In genomic region chr1:116262995-116263385, GRCh38 we compare ENCODE assay signal across 31 cellular contexts.
"Had no signal": no experiment of that assay in that cellular context is flagged by ENCODE, and none has a peak within 500 bp of the region (broad histone marks: within the 10 kb centered on the region; RNA-seq: fewer than 3 reads in every experiment).

No MANE protein-coding gene starts in this region.

- H3K36me3 ChIP-seq: gastroesophageal sphincter, left ventricle myocardium inferior, neutrophil, ovary, prostate gland, sigmoid colon had no signal

- H3K4me2 ChIP-seq: hepatocyte had no signal

- H3K79me2 ChIP-seq: hepatocyte had no signal

- H3K4me3 ChIP-seq: gastroesophageal sphincter, hepatocyte, left ventricle myocardium inferior, lung, mucosa of descending colon, ovary, prostate gland, sigmoid colon, testis had no signal

- H2AFZ ChIP-seq: hepatocyte had no signal

- DNase-seq: activated CD4-positive, alpha-beta T cell treated with anti-CD3 and anti-CD28 coated beads, Interleukin-2, amount 50 U/mL, for 1 hour; activated CD8-positive, alpha-beta T cell treated with anti-CD3 and anti-CD28 coated beads for 36 hours; activated naive CD8-positive, alpha-beta T cell treated with anti-CD3 and anti-CD28 coated beads, Interleukin-2, amount 50 U/mL, for 24 hours; activated T-cell treated with anti-CD3 and anti-CD28 coated beads, Interleukin-2, amount 50 U/mL, for 4 hours; amygdala; effector CD8-positive, alpha-beta T cell; erythroblast; islet precursor cell; left ventricle myocardium inferior; mucosa of descending colon; ovary; sigmoid colon; small intestine; stimulated activated CD4-positive, alpha-beta T cell treated with anti-CD3 and anti-CD28 coated beads, Interleukin-15, amount 100 ng/mL, for 24 hours; stimulated activated CD4-positive, alpha-beta T cell treated with anti-CD3 and anti-CD28 coated beads, Interleukin-2, amount 100 ng/mL, for 24 hours; stimulated activated naive CD4-positive, alpha-beta T cell; T-helper 9 cell; testis; trophoblast cell had no signal

- H3K9me3 Mint-ChIP-seq: activated CD8-positive, alpha-beta T cell treated with anti-CD3 and anti-CD28 coated beads for 36 hours; activated naive CD4-positive, alpha-beta T cell treated with anti-CD3 and anti-CD28 coated beads, Interleukin-2, amount 50 U/mL, for 24 hours; activated naive CD8-positive, alpha-beta T cell treated with anti-CD3 and anti-CD28 coated beads, Interleukin-2, amount 50 U/mL, for 24 hours; activated T-cell treated with anti-CD3 and anti-CD28 coated beads, Interleukin-2, amount 50 U/mL, for 4 hours; activated T-helper 2 cell treated with anti-CD3 and anti-CD28 coated beads, Interferon-gamma antibody, Interleukin-2, Interleukin-4, amounts not matched to agents 10 μg/mL and 5 μg/mL and 100 μg/mL, durations not matched to agents 14 hours and 24 hours and 36 hours; central memory CD8-positive, alpha-beta T cell; dendritic cell treated with granulocyte-macrophage colony-stimulating factor and Interleukin-4, amounts not matched to agents 40 ng/mL and 50 ng/mL, for 4 days; natural killer cell treated with Interleukin-12 subunit alpha and Interleukin-12 subunit beta and Interleukin-15 and Interleukin-18, amount 100 ng/mL, for 72 hours; T-helper 1 cell treated with Interleukin-12 subunit alpha and Interleukin-12 subunit beta and Interleukin-4 antibody, amounts not matched to agents 30 μg/mL and 1 μg/mL, for 36 hours; WTC11 had no signal

- H3K9me3 ChIP-seq: gastroesophageal sphincter, left ventricle myocardium inferior, mucosa of descending colon, neutrophil, ovary, prostate gland, sigmoid colon, testis had no signal

- H3K27me3 ChIP-seq: gastroesophageal sphincter, hepatocyte, neutrophil, ovary, sigmoid colon, testis had no signal

- H3K27ac Mint-ChIP-seq: activated CD8-positive, alpha-beta T cell treated with anti-CD3 and anti-CD28 coated beads for 36 hours; activated naive CD4-positive, alpha-beta T cell treated with anti-CD3 and anti-CD28 coated beads, Interleukin-2, amount 50 U/mL, for 24 hours; activated naive CD8-positive, alpha-beta T cell treated with anti-CD3 and anti-CD28 coated beads, Interleukin-2, amount 50 U/mL, for 24 hours; activated T-helper 2 cell treated with anti-CD3 and anti-CD28 coated beads, Interferon-gamma antibody, Interleukin-2, Interleukin-4, amounts not matched to agents 10 μg/mL and 5 μg/mL and 100 μg/mL, durations not matched to agents 14 hours and 24 hours and 36 hours; dendritic cell treated with granulocyte-macrophage colony-stimulating factor and Interleukin-4, amounts not matched to agents 40 ng/mL and 50 ng/mL, for 4 days; natural killer cell treated with Interleukin-12 subunit alpha and Interleukin-12 subunit beta and Interleukin-15 and Interleukin-18, amount 100 ng/mL, for 72 hours; T-helper 1 cell treated with Interleukin-12 subunit alpha and Interleukin-12 subunit beta and Interleukin-4 antibody, amounts not matched to agents 30 μg/mL and 1 μg/mL, for 36 hours; WTC11 had no signal

- H3K27ac ChIP-seq: gastroesophageal sphincter, hepatocyte, left ventricle myocardium inferior, neutrophil, ovary, prostate gland, sigmoid colon had no signal

- H3K4me1 ChIP-seq: gastroesophageal sphincter, left ventricle myocardium inferior, prostate gland, sigmoid colon, testis had no signal

- H3K36me3 Mint-ChIP-seq: activated naive CD4-positive, alpha-beta T cell treated with anti-CD3 and anti-CD28 coated beads, Interleukin-2, amount 50 U/mL, for 24 hours; natural killer cell treated with Interleukin-12 subunit alpha and Interleukin-12 subunit beta and Interleukin-15 and Interleukin-18, amount 100 ng/mL, for 72 hours; WTC11 had no signal

- H3K27me3 Mint-ChIP-seq: activated CD8-positive, alpha-beta T cell treated with anti-CD3 and anti-CD28 coated beads for 36 hours; activated naive CD4-positive, alpha-beta T cell treated with anti-CD3 and anti-CD28 coated beads, Interleukin-2, amount 50 U/mL, for 24 hours; activated naive CD8-positive, alpha-beta T cell treated with anti-CD3 and anti-CD28 coated beads, Interleukin-2, amount 50 U/mL, for 24 hours; central memory CD8-positive, alpha-beta T cell had no signal

- H3K4me3 Mint-ChIP-seq: activated CD8-positive, alpha-beta T cell treated with anti-CD3 and anti-CD28 coated beads for 36 hours; activated naive CD4-positive, alpha-beta T cell treated with anti-CD3 and anti-CD28 coated beads, Interleukin-2, amount 50 U/mL, for 24 hours; activated naive CD8-positive, alpha-beta T cell treated with anti-CD3 and anti-CD28 coated beads, Interleukin-2, amount 50 U/mL, for 24 hours; activated T-cell treated with anti-CD3 and anti-CD28 coated beads, Interleukin-2, amount 50 U/mL, for 4 hours; central memory CD8-positive, alpha-beta T cell; dendritic cell treated with granulocyte-macrophage colony-stimulating factor and Interleukin-4, amounts not matched to agents 40 ng/mL and 50 ng/mL, for 4 days; natural killer cell treated with Interleukin-12 subunit alpha and Interleukin-12 subunit beta and Interleukin-15 and Interleukin-18, amount 100 ng/mL, for 72 hours; T-helper 1 cell treated with Interleukin-12 subunit alpha and Interleukin-12 subunit beta and Interleukin-4 antibody, amounts not matched to agents 30 μg/mL and 1 μg/mL, for 36 hours; WTC11 had no signal
